21 cellular contexts compared by ENCODE assay signal in genomic region chr1:40221977-40222772, GRCh38. TPM values are rescaled to one million over a fixed set of nuclear protein-coding genes. Genes with fewer than 3 reads are reported as not detected.
DNase-seq lines count a peak whose midpoint lies in the region; ATAC-seq lines count a peak whose summit lies in the region.
"Had no signal": no experiment of that assay in that cellular context is flagged by ENCODE, and none has a peak within 500 bp of the region (broad histone marks: within the 10 kb centered on the region; RNA-seq: fewer than 3 reads in every experiment).

No MANE protein-coding gene starts in this region.

- no peaks in the 10 kb centered on the region for H3K9me3 Mint-ChIP-seq in activated naive CD8-positive, alpha-beta T cell (ENCODE audit: low read depth)
- H3K9me3 Mint-ChIP-seq in activated naive CD8-positive, alpha-beta T cell treated with anti-CD3 and anti-CD28 coated beads for 36 hours, result no peaks in the 10 kb centered on the region
- H3K9me3 Mint-ChIP-seq in activated naive CD8-positive, alpha-beta T cell treated with anti-CD3 and anti-CD28 coated beads, Interleukin-2, amount 50 U/mL, for 24 hours, result no peaks in the 10 kb centered on the region
- H3K9me3 Mint-ChIP-seq: CD4-positive, alpha-beta T cell; HFFc6 had no signal

- H3K27ac Mint-ChIP-seq in activated naive CD8-positive, alpha-beta T cell, result peak overlapping the region; percentile 46
- H3K27ac Mint-ChIP-seq in activated naive CD8-positive, alpha-beta T cell treated with anti-CD3 and anti-CD28 coated beads for 36 hours, result no peak overlapping the region
- H3K27ac Mint-ChIP-seq in activated naive CD8-positive, alpha-beta T cell treated with anti-CD3 and anti-CD28 coated beads, Interleukin-2, amount 50 U/mL, for 24 hours, result peak overlapping the region; percentile 12
- H3K27ac Mint-ChIP-seq: B cell; CD4-positive, alpha-beta T cell; HFFc6 had no signal

- DNase-seq in activated naive CD8-positive, alpha-beta T cell treated with anti-CD3 and anti-CD28 coated beads for 36 hours, result no peak
- DNase-seq in OCI-M1 (lab: John Stamatoyannopoulos, UW) (peak; percentile 22), NOMO-1 treated with DMSO at 0.1 percent for 48 hours (lab: John Stamatoyannopoulos, UW; ENCODE audit: unreplicated experiment) (no peak), DMS 273 treated with DMSO at 0.1 percent for 48 hours (lab: John Stamatoyannopoulos, UW) (no peak)
- no peak for DNase-seq in activated naive CD8-positive, alpha-beta T cell treated with anti-CD3 and anti-CD28 coated beads, Interleukin-2, amount 50 U/mL, for 24 hours
- DNase-seq: ACHN; C1 segment of cervical spinal cord; CD4-positive, alpha-beta T cell; DMS153; DND-41; HCEC 1CT; HFFc6; IMR-90; KG1 had no signal

- no peaks in the 10 kb centered on the region for H3K27me3 Mint-ChIP-seq in activated naive CD8-positive, alpha-beta T cell
- H3K27me3 Mint-ChIP-seq in activated naive CD8-positive, alpha-beta T cell treated with anti-CD3 and anti-CD28 coated beads for 36 hours, result no peaks in the 10 kb centered on the region
- H3K27me3 Mint-ChIP-seq in activated naive CD8-positive, alpha-beta T cell treated with anti-CD3 and anti-CD28 coated beads, Interleukin-2, amount 50 U/mL, for 24 hours, result no peaks in the 10 kb centered on the region
- H3K27me3 Mint-ChIP-seq: B cell; CD4-positive, alpha-beta T cell had no signal

- peaks cover 10% of the 10 kb centered on the region for H3K4me1 Mint-ChIP-seq in activated naive CD8-positive, alpha-beta T cell (ENCODE audit: low read depth)
- peaks cover 41% of the 10 kb centered on the region for H3K4me1 Mint-ChIP-seq in activated naive CD8-positive, alpha-beta T cell treated with anti-CD3 and anti-CD28 coated beads for 36 hours
- H3K4me1 Mint-ChIP-seq in activated naive CD8-positive, alpha-beta T cell treated with anti-CD3 and anti-CD28 coated beads, Interleukin-2, amount 50 U/mL, for 24 hours, result peaks cover 50% of the 10 kb centered on the region
- H3K4me1 Mint-ChIP-seq: B cell had no signal

- H3K4me3 Mint-ChIP-seq in activated naive CD8-positive, alpha-beta T cell, result no peak overlapping the region
- no peak overlapping the region for H3K4me3 Mint-ChIP-seq in activated naive CD8-positive, alpha-beta T cell treated with anti-CD3 and anti-CD28 coated beads for 36 hours
- H3K4me3 Mint-ChIP-seq in activated naive CD8-positive, alpha-beta T cell treated with anti-CD3 and anti-CD28 coated beads, Interleukin-2, amount 50 U/mL, for 24 hours, result no peak overlapping the region
- H3K4me3 Mint-ChIP-seq: B cell; CD4-positive, alpha-beta T cell; HFFc6 had no signal

- no peak for ATAC-seq in activated naive CD8-positive, alpha-beta T cell treated with anti-CD3 and anti-CD28 coated beads, Interleukin-2, amount 50 U/mL, for 24 hours
- ATAC-seq in GM18867 (IDR thresholded peaks at IDR 0.05; ENCODE audit: unreplicated experiment), result no peak
- no peak for ATAC-seq in HG03097 (IDR thresholded peaks at IDR 0.05; ENCODE audit: low FRiP score, unreplicated experiment)

- H3K36me3 Mint-ChIP-seq in activated naive CD8-positive, alpha-beta T cell, result peaks cover 3% of the 10 kb centered on the region
- peaks cover 28% of the 10 kb centered on the region for H3K36me3 Mint-ChIP-seq in activated naive CD8-positive, alpha-beta T cell treated with anti-CD3 and anti-CD28 coated beads for 36 hours
- H3K36me3 Mint-ChIP-seq in activated naive CD8-positive, alpha-beta T cell treated with anti-CD3 and anti-CD28 coated beads, Interleukin-2, amount 50 U/mL, for 24 hours (ENCODE audit: low read depth), result peaks cover 21% of the 10 kb centered on the region

RNA-seq across cellular contexts. Expression of gene TMCO2, which starts 25.6 kb away (rescaled TPM):
- total RNA-seq in activated naive CD8-positive, alpha-beta T cell treated with anti-CD3 and anti-CD28 coated beads for 36 hours, result not detected
- total RNA-seq: A172; B cell; CD4-positive, alpha-beta T cell; H1; HFFc6; HT-29; IMR-90 had no signal

RNA-seq across cellular contexts. Expression of gene ZMPSTE24, which starts 35.9 kb away (rescaled TPM):
- 10 to 100 TPM; 39.6 to 41.0 TPM for total RNA-seq in activated naive CD8-positive, alpha-beta T cell treated with anti-CD3 and anti-CD28 coated beads for 36 hours
